ENCODE assay signal across 17 cellular contexts in genomic region chr5:75192804-75193203, GRCh38.
"Had no signal": no experiment of that assay in that cellular context is flagged by ENCODE, and none has a peak within 500 bp of the region (broad histone marks: within the 10 kb centered on the region; RNA-seq: fewer than 3 reads in every experiment).

No MANE protein-coding gene starts in this region.

- H3K36me3 ChIP-seq: tibial nerve, uterus had no signal

- DNase-seq: activated gamma-delta T cell treated with Interleukin-2 at 50 U/mL for 16 hours; activated T-cell treated with anti-CD3 and anti-CD28 coated beads, Interleukin-2, amount 50 U/mL, for 4 hours; amygdala; body of pancreas; effector CD4-positive, alpha-beta T cell; glutamatergic neuron; occipital lobe; Right ventricle myocardium superior; stimulated activated naive B cell treated with anti-CD40 and anti-IgM and Interleukin-4, amounts not matched to agents 10 μg/mL and 1 μg/mL and 100 μg/mL, for 72 hours; substantia nigra; uterus had no signal

- H3K4me3 Mint-ChIP-seq: activated T-cell treated with anti-CD3 and anti-CD28 coated beads, Interleukin-2, amount 50 U/mL, for 4 hours; central memory CD8-positive, alpha-beta T cell; nephron; stimulated activated naive B cell treated with anti-CD40 and anti-IgM and Interleukin-4, amounts not matched to agents 10 μg/mL and 1 μg/mL and 100 μg/mL, for 72 hours had no signal

- H3K27me3 ChIP-seq: body of pancreas, foreskin keratinocyte, tibial nerve, uterus had no signal

- H3K27me3 Mint-ChIP-seq: central memory CD8-positive, alpha-beta T cell had no signal

- ATAC-seq: body of pancreas; foreskin keratinocyte; stimulated activated naive B cell treated with anti-CD40 and anti-IgM and Interleukin-4, amounts not matched to agents 10 μg/mL and 1 μg/mL and 100 μg/mL, for 72 hours had no signal

- H3K4me1 ChIP-seq: body of pancreas, foreskin keratinocyte, tibial nerve, uterus had no signal

- H3K27ac ChIP-seq: body of pancreas, coronary artery, foreskin keratinocyte, SK-N-MC, tibial nerve, uterus had no signal

- H3K27ac Mint-ChIP-seq: nephron; stimulated activated naive B cell treated with anti-CD40 and anti-IgM and Interleukin-4, amounts not matched to agents 10 μg/mL and 1 μg/mL and 100 μg/mL, for 72 hours had no signal

- H3K36me3 Mint-ChIP-seq: stimulated activated naive B cell treated with anti-CD40 and anti-IgM and Interleukin-4, amounts not matched to agents 10 μg/mL and 1 μg/mL and 100 μg/mL, for 72 hours had no signal

- H3K4me1 Mint-ChIP-seq: central memory CD8-positive, alpha-beta T cell; nephron; stimulated activated naive B cell treated with anti-CD40 and anti-IgM and Interleukin-4, amounts not matched to agents 10 μg/mL and 1 μg/mL and 100 μg/mL, for 72 hours had no signal

- H3K9me3 ChIP-seq: body of pancreas, tibial nerve, uterus had no signal

- H3K9me3 Mint-ChIP-seq: activated T-cell treated with anti-CD3 and anti-CD28 coated beads, Interleukin-2, amount 50 U/mL, for 4 hours; central memory CD8-positive, alpha-beta T cell; nephron; stimulated activated naive B cell treated with anti-CD40 and anti-IgM and Interleukin-4, amounts not matched to agents 10 μg/mL and 1 μg/mL and 100 μg/mL, for 72 hours had no signal

- H3K4me3 ChIP-seq: body of pancreas, coronary artery, SK-N-MC, tibial nerve, uterus had no signal
